ENCODE assay signal across 21 cellular contexts in the genomic region with DNA sequence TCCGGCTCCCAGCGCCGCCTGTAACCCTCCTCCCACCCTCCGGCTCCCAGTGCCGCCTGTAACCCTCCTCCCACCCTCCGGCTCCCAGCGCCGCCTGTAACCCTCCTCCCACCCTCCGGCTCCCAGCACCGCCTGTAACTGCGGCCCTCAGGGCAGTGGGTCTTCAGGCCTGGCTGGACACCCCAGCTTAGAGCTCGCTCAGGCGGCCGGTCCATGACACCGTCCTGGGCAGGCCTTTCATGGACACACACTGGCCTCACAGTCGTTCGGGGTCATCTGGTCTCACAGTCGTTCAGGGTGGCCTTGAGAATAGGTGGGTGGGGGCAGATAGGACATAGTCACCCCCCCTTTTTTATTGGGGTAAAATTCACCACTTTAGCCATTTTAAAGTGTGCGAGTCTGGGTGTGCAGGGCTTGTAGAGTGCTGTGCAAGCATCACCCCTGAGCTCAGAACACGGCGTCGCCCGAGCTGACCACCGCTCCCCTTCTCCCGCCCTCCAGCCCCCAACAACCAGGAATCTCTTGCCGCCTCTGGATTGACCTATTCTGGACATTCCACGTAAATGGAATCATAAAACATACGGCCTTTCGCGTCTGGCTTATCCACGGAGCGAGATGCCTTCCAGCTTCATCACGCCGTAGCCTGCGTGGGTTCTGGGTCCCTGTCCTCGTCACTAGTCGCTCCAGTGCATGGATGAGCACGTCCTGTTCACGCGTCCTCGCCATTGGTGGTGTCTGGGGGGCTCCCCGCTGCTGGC. TPM values are rescaled to one million over a fixed set of nuclear protein-coding genes. Genes with fewer than 3 reads are reported as not detected.
"Had no signal": no experiment of that assay in that cellular context is flagged by ENCODE, and none has a peak within 500 bp of the region (broad histone marks: within the 10 kb centered on the region; RNA-seq: fewer than 3 reads in every experiment).

No MANE protein-coding gene starts in this region.

- DNase-seq: cortex of kidney; effector memory CD8-positive, alpha-beta T cell; foreskin fibroblast; gastrocnemius medialis; heart left ventricle; hippocampal formation; kidney glomerular epithelial cell; natural killer cell; stimulated activated CD4-positive, alpha-beta T cell treated with anti-CD3 and anti-CD28 coated beads, Interleukin-4, amount 100 ng/mL, for 4 hours; stimulated activated naive CD8-positive, alpha-beta T cell treated with anti-CD3 and anti-CD28 coated beads, Interleukin-15, Interleukin-2, amounts not matched to agents 100 U/mL and 50 U/mL, for 24 hours; testis; tibial artery had no signal

- H3K9ac ChIP-seq: parathyroid adenoma had no signal

- H3K9me3 ChIP-seq: gastrocnemius medialis, heart left ventricle, prostate gland, right atrium auricular region, testis, tibial artery, upper lobe of left lung, uterus had no signal

- H3K36me3 ChIP-seq: gastrocnemius medialis, heart left ventricle, prostate gland, right atrium auricular region, tibial artery, upper lobe of left lung, uterus had no signal

- ATAC-seq: effector memory CD8-positive, alpha-beta T cell; gastrocnemius medialis; left lobe of liver; natural killer cell; stimulated activated memory B cell treated with anti-CD40 and anti-IgM and Interleukin-4, amounts not matched to agents 10 μg/mL and 1 μg/mL and 100 μg/mL, for 72 hours; stimulated activated naive CD8-positive, alpha-beta T cell treated with anti-CD3 and anti-CD28 coated beads, Interleukin-15, Interleukin-2, amounts not matched to agents 100 U/mL and 50 U/mL, for 24 hours had no signal

- H3K27ac ChIP-seq: gastrocnemius medialis, heart left ventricle, parathyroid adenoma, prostate gland, right atrium auricular region, testis, tibial artery, upper lobe of left lung had no signal

- H3K79me2 ChIP-seq: parathyroid adenoma had no signal

- H2AFZ ChIP-seq: parathyroid adenoma had no signal

- H3K4me1 ChIP-seq: gastrocnemius medialis, parathyroid adenoma, prostate gland, right atrium auricular region, testis, uterus had no signal

- H3K27me3 ChIP-seq: right atrium auricular region, testis, upper lobe of left lung, uterus had no signal

- H3K4me3 ChIP-seq: gastrocnemius medialis, prostate gland, right atrium auricular region, testis, tibial artery, upper lobe of left lung, uterus had no signal

RNA-seq across cellular contexts. Expression of gene CFAP46, which starts 41.1 kb away (rescaled TPM):
- total RNA-seq: mesenteric fat pad, skeletal muscle tissue had no signal
